1 cellular context compared by ENCODE assay signal in the genomic region with DNA sequence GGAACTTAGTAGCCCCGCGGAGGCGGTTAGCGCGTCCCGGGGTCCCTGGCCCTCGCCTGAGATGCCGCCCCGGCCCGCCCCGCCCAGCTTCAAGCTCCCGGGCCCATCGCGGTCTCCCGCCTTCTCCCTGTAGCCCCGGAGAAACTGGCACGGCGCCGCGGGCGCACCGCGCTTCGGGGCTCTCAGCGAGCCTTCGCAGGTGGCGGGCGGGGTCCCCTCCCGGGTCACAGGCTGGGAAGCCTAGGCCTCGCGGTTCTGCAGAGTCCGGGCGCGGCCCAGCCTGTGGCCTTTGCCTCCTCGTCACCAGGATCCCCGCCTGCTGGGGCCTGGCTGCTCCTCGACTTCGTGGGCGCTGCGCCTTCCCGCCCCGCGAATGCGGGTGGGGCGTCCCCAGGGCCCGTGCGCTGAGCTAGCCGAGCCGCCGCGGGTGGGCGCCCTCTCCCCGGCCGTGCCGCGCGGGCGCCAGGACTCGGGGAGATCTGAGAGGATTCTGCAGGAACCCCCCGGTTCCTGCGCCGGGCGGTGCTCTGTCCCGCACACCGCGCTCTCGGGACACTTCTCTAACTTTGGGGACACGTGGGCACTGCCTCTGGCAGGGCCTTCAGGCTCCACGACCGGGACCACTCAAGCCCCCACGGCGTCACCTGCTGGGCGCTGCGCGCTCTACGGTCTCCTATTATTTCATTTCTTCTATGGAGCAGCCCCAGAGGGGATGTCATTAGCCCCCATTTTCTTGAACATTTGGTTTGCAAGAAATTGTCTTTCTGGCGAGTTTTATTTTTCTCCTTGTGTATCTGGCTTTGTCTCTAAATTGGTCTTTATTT.
A peak's percentile ranks its signal among the peaks of the same experiment; 100 is the strongest.
TF ChIP-seq lines count a peak whose summit lies in the region.

No MANE protein-coding gene starts in this region.

TF ChIP-seq in HepG2, 621 proteins besides CTCF, POLR2A, EP300 and RAD21 (continued from another document and continues in another):
- TF ChIP-seq RAD51 (IDR thresholded peaks at IDR 0.05; ENCODE audit: borderline replicate concordance) (no peak), JUN (CRISPR knock-in tag; IDR thresholded peaks at IDR 0.05) (no peak), MBD4 (IDR thresholded peaks at IDR 0.05; ENCODE audit: borderline replicate concordance, low read length) (no peak), TOPORS (CRISPR knock-in tag; IDR thresholded peaks at IDR 0.05) (0 out of 2 replicates have a peak, but pooled peaks have one; percentile 33), ZSCAN20 (CRISPR knock-in tag; IDR thresholded peaks at IDR 0.05; ENCODE audit: borderline replicate concordance) (0 out of 2 replicates have a peak, but pooled peaks have one; percentile 52), KDM5B (CRISPR knock-in tag; IDR thresholded peaks at IDR 0.05; ENCODE audit: borderline replicate concordance) (peak; percentile 35; the same call in 1 of the 2 replicates), ZNF790 (CRISPR knock-in tag; IDR thresholded peaks at IDR 0.05; ENCODE audit: borderline replicate concordance) (peak; percentile 66; the same call in 1 of the 2 replicates), FOXO1 (CRISPR knock-in tag; IDR thresholded peaks at IDR 0.05) (0 out of 2 replicates have a peak, but pooled peaks have one; percentile 11), ZNF564 (CRISPR knock-in tag; IDR thresholded peaks at IDR 0.05) (no peak), AGO1 (IDR thresholded peaks at IDR 0.05; ENCODE audit: low read depth, low read length, poor library complexity, severe bottlenecking) (peak; percentile 51), DPF2 (CRISPR knock-in tag; IDR thresholded peaks at IDR 0.05; ENCODE audit: borderline replicate concordance, low read depth) (no peak), ZNF350 (CRISPR knock-in tag; IDR thresholded peaks at IDR 0.05; ENCODE audit: borderline replicate concordance, low read depth) (no peak), PAF1 (CRISPR knock-in tag; IDR thresholded peaks at IDR 0.05) (no peak), ZNF550 (CRISPR knock-in tag; IDR thresholded peaks at IDR 0.05; ENCODE audit: borderline replicate concordance) (no peak), ZBTB42 (CRISPR knock-in tag; IDR thresholded peaks at IDR 0.05) (peak; percentile 44; the same call in 1 of the 2 replicates), KDM4B (CRISPR knock-in tag; IDR thresholded peaks at IDR 0.05) (no peak), NR2F6 (IDR thresholded peaks at IDR 0.05) (no peak), NR2F6 (CRISPR knock-in tag; IDR thresholded peaks at IDR 0.05) (no peak), PRMT3 (CRISPR knock-in tag; IDR thresholded peaks at IDR 0.05; ENCODE audit: borderline replicate concordance, low read depth) (0 out of 2 replicates have a peak, but pooled peaks have one; percentile 65), SMC3 (IDR thresholded peaks at IDR 0.05; ENCODE audit: low read length) (peak; percentile 20; the same call in 1 of the 2 replicates), EHMT2 (IDR thresholded peaks at IDR 0.05; ENCODE audit: borderline replicate concordance, low read depth, low read length) (no peak), SNAI1 (CRISPR knock-in tag; IDR thresholded peaks at IDR 0.05; ENCODE audit: borderline replicate concordance) (0 out of 2 replicates have a peak, but pooled peaks have one; percentile 33), ZNF773 (CRISPR knock-in tag; IDR thresholded peaks at IDR 0.05; ENCODE audit: borderline replicate concordance) (no peak), ZFX (CRISPR knock-in tag; IDR thresholded peaks at IDR 0.05; ENCODE audit: low read depth) (peak; percentile 68), MED1 (CRISPR knock-in tag; IDR thresholded peaks at IDR 0.05) (no peak), ZNF737 (CRISPR knock-in tag; IDR thresholded peaks at IDR 0.05; ENCODE audit: borderline replicate concordance) (no peak), HOXA3 (CRISPR knock-in tag; IDR thresholded peaks at IDR 0.05) (peak; percentile 30; the same call in 1 of the 2 replicates), ZNF670 (CRISPR knock-in tag; IDR thresholded peaks at IDR 0.05; ENCODE audit: borderline replicate concordance) (peak; percentile 30; the same call in 1 of the 2 replicates), ZSCAN29 (CRISPR knock-in tag; conservative IDR thresholded peaks at IDR 0.05) (no peak), ZBTB7B (CRISPR knock-in tag; IDR thresholded peaks at IDR 0.05) (0 out of 2 replicates have a peak, but pooled peaks have one; percentile 17), NCOR1 (IDR thresholded peaks at IDR 0.05; ENCODE audit: borderline replicate concordance, low read length) (no peak), ZNF383 (CRISPR knock-in tag; IDR thresholded peaks at IDR 0.05; ENCODE audit: borderline replicate concordance) (no peak), ZNF547 (CRISPR knock-in tag; IDR thresholded peaks at IDR 0.05) (peak; percentile 73; the same call in 1 of the 2 replicates), CCDC6 (CRISPR knock-in tag; IDR thresholded peaks at IDR 0.05) (0 out of 2 replicates have a peak, but pooled peaks have one; percentile 37), ZNF232 (CRISPR knock-in tag; IDR thresholded peaks at IDR 0.05; ENCODE audit: borderline replicate concordance) (peak; percentile 25; the same call in 1 of the 2 replicates), FLYWCH1 (CRISPR knock-in tag; IDR thresholded peaks at IDR 0.05) (no peak), ZSCAN22 (CRISPR knock-in tag; IDR thresholded peaks at IDR 0.05) (no peak), HNRNPLL (IDR thresholded peaks at IDR 0.05; ENCODE audit: low read depth, low read length, poor library complexity, severe bottlenecking) (peak; percentile 50), HDAC1 (CRISPR knock-in tag; IDR thresholded peaks at IDR 0.05) (no peak; the same call in 1 of the 2 replicates), MEIS2 (CRISPR knock-in tag; IDR thresholded peaks at IDR 0.05) (no peak), ZNF652 (CRISPR knock-in tag; IDR thresholded peaks at IDR 0.05; ENCODE audit: borderline replicate concordance, low read depth) (no peak), YEATS4 (CRISPR knock-in tag; IDR thresholded peaks at IDR 0.05; ENCODE audit: borderline replicate concordance) (peak; percentile 30; the same call in 1 of the 2 replicates)
- TF ChIP-seq, protein P1, sequence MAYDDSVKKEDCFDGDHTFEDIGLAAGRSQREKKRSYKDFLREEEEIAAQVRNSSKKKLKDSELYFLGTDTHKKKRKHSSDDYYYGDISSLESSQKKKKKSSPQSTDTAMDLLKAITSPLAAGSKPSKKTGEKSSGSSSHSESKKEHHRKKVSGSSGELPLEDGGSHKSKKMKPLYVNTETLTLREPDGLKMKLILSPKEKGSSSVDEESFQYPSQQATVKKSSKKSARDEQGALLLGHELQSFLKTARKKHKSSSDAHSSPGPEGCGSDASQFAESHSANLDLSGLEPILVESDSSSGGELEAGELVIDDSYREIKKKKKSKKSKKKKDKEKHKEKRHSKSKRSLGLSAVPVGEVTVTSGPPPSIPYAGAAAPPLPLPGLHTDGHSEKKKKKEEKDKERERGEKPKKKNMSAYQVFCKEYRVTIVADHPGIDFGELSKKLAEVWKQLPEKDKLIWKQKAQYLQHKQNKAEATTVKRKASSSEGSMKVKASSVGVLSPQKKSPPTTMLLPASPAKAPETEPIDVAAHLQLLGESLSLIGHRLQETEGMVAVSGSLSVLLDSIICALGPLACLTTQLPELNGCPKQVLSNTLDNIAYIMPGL (CRISPR knock-in tag; IDR thresholded peaks at IDR 0.05; ENCODE audit: borderline replicate concordance in 1 of 2, low read depth in 1 of 2), result peak; percentile 18 to 78; a peak in 2 of 4 replicates
- TF ChIP-seq, protein P2, sequence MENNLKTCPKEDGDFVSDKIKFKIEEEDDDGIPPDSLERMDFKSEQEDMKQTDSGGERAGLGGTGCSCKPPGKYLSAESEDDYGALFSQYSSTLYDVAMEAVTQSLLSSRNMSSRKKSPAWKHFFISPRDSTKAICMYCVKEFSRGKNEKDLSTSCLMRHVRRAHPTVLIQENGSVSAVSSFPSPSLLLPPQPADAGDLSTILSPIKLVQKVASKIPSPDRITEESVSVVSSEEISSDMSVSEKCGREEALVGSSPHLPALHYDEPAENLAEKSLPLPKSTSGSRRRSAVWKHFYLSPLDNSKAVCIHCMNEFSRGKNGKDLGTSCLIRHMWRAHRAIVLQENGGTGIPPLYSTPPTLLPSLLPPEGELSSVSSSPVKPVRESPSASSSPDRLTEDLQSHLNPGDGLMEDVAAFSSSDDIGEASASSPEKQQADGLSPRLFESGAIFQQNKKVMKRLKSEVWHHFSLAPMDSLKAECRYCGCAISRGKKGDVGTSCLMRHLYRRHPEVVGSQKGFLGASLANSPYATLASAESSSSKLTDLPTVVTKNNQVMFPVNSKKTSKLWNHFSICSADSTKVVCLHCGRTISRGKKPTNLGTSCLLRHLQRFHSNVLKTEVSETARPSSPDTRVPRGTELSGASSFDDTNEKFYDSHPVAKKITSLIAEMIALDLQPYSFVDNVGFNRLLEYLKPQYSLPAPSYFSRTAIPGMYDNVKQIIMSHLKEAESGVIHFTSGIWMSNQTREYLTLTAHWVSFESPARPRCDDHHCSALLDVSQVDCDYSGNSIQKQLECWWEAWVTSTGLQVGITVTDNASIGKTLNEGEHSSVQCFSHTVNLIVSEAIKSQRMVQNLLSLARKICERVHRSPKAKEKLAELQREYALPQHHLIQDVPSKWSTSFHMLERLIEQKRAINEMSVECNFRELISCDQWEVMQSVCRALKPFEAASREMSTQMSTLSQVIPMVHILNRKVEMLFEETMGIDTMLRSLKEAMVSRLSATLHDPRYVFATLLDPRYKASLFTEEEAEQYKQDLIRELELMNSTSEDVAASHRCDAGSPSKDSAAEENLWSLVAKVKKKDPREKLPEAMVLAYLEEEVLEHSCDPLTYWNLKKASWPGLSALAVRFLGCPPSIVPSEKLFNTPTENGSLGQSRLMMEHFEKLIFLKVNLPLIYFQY (CRISPR knock-in tag; IDR thresholded peaks at IDR 0.05; ENCODE audit: borderline replicate concordance), result peak; percentile 40; the same call in 1 of the 2 replicates
- TF ChIP-seq, protein P3, sequence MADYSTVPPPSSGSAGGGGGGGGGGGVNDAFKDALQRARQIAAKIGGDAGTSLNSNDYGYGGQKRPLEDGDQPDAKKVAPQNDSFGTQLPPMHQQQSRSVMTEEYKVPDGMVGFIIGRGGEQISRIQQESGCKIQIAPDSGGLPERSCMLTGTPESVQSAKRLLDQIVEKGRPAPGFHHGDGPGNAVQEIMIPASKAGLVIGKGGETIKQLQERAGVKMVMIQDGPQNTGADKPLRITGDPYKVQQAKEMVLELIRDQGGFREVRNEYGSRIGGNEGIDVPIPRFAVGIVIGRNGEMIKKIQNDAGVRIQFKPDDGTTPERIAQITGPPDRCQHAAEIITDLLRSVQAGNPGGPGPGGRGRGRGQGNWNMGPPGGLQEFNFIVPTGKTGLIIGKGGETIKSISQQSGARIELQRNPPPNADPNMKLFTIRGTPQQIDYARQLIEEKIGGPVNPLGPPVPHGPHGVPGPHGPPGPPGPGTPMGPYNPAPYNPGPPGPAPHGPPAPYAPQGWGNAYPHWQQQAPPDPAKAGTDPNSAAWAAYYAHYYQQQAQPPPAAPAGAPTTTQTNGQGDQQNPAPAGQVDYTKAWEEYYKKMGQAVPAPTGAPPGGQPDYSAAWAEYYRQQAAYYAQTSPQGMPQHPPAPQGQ (CRISPR knock-in tag; IDR thresholded peaks at IDR 0.05; ENCODE audit: borderline replicate concordance), result no peak
- TF ChIP-seq, protein P4, sequence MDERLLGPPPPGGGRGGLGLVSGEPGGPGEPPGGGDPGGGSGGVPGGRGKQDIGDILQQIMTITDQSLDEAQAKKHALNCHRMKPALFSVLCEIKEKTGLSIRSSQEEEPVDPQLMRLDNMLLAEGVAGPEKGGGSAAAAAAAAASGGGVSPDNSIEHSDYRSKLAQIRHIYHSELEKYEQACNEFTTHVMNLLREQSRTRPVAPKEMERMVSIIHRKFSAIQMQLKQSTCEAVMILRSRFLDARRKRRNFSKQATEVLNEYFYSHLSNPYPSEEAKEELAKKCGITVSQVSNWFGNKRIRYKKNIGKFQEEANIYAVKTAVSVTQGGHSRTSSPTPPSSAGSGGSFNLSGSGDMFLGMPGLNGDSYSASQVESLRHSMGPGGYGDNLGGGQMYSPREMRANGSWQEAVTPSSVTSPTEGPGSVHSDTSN (CRISPR knock-in tag; IDR thresholded peaks at IDR 0.05), result no peak
- TF ChIP-seq, protein P5, sequence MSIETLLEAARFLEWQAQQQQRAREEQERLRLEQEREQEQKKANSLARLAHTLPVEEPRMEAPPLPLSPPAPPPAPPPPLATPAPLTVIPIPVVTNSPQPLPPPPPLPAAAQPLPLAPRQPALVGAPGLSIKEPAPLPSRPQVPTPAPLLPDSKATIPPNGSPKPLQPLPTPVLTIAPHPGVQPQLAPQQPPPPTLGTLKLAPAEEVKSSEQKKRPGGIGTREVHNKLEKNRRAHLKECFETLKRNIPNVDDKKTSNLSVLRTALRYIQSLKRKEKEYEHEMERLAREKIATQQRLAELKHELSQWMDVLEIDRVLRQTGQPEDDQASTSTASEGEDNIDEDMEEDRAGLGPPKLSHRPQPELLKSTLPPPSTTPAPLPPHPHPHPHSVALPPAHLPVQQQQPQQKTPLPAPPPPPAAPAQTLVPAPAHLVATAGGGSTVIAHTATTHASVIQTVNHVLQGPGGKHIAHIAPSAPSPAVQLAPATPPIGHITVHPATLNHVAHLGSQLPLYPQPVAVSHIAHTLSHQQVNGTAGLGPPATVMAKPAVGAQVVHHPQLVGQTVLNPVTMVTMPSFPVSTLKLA (IDR thresholded peaks at IDR 0.05), result no peak
- TF ChIP-seq, protein P6, sequence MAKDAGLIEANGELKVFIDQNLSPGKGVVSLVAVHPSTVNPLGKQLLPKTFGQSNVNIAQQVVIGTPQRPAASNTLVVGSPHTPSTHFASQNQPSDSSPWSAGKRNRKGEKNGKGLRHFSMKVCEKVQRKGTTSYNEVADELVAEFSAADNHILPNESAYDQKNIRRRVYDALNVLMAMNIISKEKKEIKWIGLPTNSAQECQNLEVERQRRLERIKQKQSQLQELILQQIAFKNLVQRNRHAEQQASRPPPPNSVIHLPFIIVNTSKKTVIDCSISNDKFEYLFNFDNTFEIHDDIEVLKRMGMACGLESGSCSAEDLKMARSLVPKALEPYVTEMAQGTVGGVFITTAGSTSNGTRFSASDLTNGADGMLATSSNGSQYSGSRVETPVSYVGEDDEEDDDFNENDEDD (CRISPR knock-in tag; IDR thresholded peaks at IDR 0.05; ENCODE audit: borderline replicate concordance), result peak; percentile 20; the same call in 1 of the 2 replicates
- TF ChIP-seq, protein P7, sequence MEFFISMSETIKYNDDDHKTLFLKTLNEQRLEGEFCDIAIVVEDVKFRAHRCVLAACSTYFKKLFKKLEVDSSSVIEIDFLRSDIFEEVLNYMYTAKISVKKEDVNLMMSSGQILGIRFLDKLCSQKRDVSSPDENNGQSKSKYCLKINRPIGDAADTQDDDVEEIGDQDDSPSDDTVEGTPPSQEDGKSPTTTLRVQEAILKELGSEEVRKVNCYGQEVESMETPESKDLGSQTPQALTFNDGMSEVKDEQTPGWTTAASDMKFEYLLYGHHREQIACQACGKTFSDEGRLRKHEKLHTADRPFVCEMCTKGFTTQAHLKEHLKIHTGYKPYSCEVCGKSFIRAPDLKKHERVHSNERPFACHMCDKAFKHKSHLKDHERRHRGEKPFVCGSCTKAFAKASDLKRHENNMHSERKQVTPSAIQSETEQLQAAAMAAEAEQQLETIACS (CRISPR knock-in tag; IDR thresholded peaks at IDR 0.05), result no peak
